In the genomic region with DNA sequence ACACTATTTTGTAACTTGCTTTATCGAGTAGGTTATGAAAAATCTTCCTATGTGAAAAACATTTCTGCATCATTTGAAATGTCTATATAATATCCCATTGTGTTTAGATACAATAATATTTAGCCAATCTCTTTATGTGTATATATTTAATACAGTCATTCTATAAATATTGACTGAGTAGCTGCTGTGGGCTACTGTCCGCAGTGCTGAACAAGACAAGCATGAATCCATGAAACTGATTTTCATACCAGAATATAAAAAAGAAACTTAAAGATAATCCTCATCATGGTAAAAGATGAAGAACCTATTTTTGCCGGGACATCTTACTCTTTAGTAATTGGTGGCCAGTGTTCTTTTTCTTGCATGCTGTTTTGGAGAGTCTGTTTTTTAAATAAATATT, we compare ENCODE assay signal across 27 cellular contexts. TPM values are rescaled to one million over a fixed set of nuclear protein-coding genes. Genes with fewer than 3 reads are reported as not detected.
A peak's percentile ranks its signal among the peaks of the same experiment; 100 is the strongest.
DNase-seq lines count a peak whose midpoint lies in the region; ATAC-seq, FAIRE-seq and TF ChIP-seq lines count a peak whose summit lies in the region.
"Had no signal": no experiment of that assay in that cellular context is flagged by ENCODE, and none has a peak within 500 bp of the region (broad histone marks: within the 10 kb centered on the region; RNA-seq: fewer than 3 reads in every experiment).

No MANE protein-coding gene starts in this region.

- H3K4me2 ChIP-seq in HepG2 (ENCODE audit: low read depth, low read length) = no peak overlapping the region

- H3K36me3 ChIP-seq in HepG2 (replicated peaks in 1 of 2; ENCODE audit: control insufficient read depth in 1 of 2, insufficient read depth in 2 of 2, low read length in 2 of 2) = peaks cover 0 to 10% of the 10 kb centered on the region in 2 experiments; a peak in 3 of 5 replicates
- H3K36me3 ChIP-seq: BE2C had no signal

- peaks cover 42% of the 10 kb centered on the region for H3K4me1 ChIP-seq in HepG2 (ENCODE audit: insufficient read depth, low read length)
- H3K4me1 ChIP-seq: BE2C had no signal

- H3K4me1 Mint-ChIP-seq in stimulated activated effector memory CD8-positive, alpha-beta T cell treated with anti-CD3 and anti-CD28 coated beads, Interleukin-12 subunit alpha, Interleukin-12 subunit beta, amount 100 ng/mL, for 72 hours = peaks cover 9% of the 10 kb centered on the region

- no peak overlapping the region for H2AFZ ChIP-seq in HepG2 (ENCODE audit: low read length)

- intact Hi-C loops in HepG2 (cut with micrococcal nuclease; ENCODE audit: unreplicated experiment) = no loop called here

- H3K9ac ChIP-seq in HepG2 (ENCODE audit: insufficient read depth, low read depth, low read length) = no peak overlapping the region

- DNase-seq in DMS53 (lab: John Stamatoyannopoulos, UW) (peak; percentile 46), DMS53 treated with DMSO at 0.1 percent for 48 hours (lab: John Stamatoyannopoulos, UW; ENCODE audit: unreplicated experiment) (no peak), LNCaP clone FGC (ENCODE audit: low read depth) (peak; percentile 27), HepG2 (ENCODE audit: low spot score) (no peak), NCI-H774 (lab: John Stamatoyannopoulos, UW) (no peak), cerebellar nuclear complex (lab: John Stamatoyannopoulos, UW) (no peak)
- DNase-seq in stimulated activated effector memory CD8-positive, alpha-beta T cell treated with anti-CD3 and anti-CD28 coated beads, Interleukin-12 subunit alpha, Interleukin-12 subunit beta, amount 100 ng/mL, for 72 hours (ENCODE audit: low spot score in 2 of 2) = no peak
- DNase-seq: ACHN; BE2C; CD8-positive, alpha-beta memory T cell; DMS153; Karpas-422; MV-4-11; NCI-H1105; NCI-H146; NCI-H1930; NCI-H2107; NCI-H446 treated with DMSO at 0.1 percent for 48 hours; NCI-H526; SHP77 treated with DMSO at 0.1 percent for 48 hours; SW 1271 had no signal

- WGBS in HepG2 (ENCODE audit: low lambda C conversion rate) = 95% methylated on average over 3 of the region's 3 CpGs

- no peak for TF ChIP-seq EP300 in HepG2 (IDR thresholded peaks at IDR 0.05; ENCODE audit: low read depth in 2 of 2, low read length in 2 of 2)
- no peak for TF ChIP-seq EP300 in HepG2 (CRISPR knock-in tag; IDR thresholded peaks at IDR 0.05; ENCODE audit: borderline replicate concordance)

- no peak overlapping the region for H3K27ac ChIP-seq in HepG2 (ENCODE audit: extremely low read length, insufficient read depth, low read length)
- H3K27ac ChIP-seq: 22Rv1, HL-60, Peyer's patch had no signal

- H3K9me3 ChIP-seq in HepG2 (ENCODE audit: low read length) = no peaks in the 10 kb centered on the region
- H3K9me3 ChIP-seq: BE2C, Peyer's patch had no signal

- peaks cover 36% of the 10 kb centered on the region for H3K36me3 Mint-ChIP-seq in stimulated activated effector memory CD8-positive, alpha-beta T cell treated with anti-CD3 and anti-CD28 coated beads, Interleukin-12 subunit alpha, Interleukin-12 subunit beta, amount 100 ng/mL, for 72 hours

- peaks cover 9% of the 10 kb centered on the region for H3K79me2 ChIP-seq in HepG2 (ENCODE audit: insufficient read depth, low read length)

- H4K20me1 ChIP-seq in HepG2 (ENCODE audit: insufficient read depth, low read length) = no peaks in the 10 kb centered on the region

- in situ Hi-C loops in HepG2 (cut with HindIII; ENCODE audit: extremely low pct_ligation_motif_present, low pct_unique_long_range_greater_than_20kb) = no loop called here

- H3K4me3 Mint-ChIP-seq in stimulated activated effector memory CD8-positive, alpha-beta T cell treated with anti-CD3 and anti-CD28 coated beads, Interleukin-12 subunit alpha, Interleukin-12 subunit beta, amount 100 ng/mL, for 72 hours = no peak overlapping the region
- H3K4me3 Mint-ChIP-seq: CD14-positive monocyte had no signal

- POLR2A ChIA-PET in HepG2 (lab: Yijun Ruan, JAX) = no interaction called here

- no peaks in the 10 kb centered on the region for H3K27me3 ChIP-seq in HepG2 (ENCODE audit: control insufficient read depth in 1 of 2, insufficient read depth in 2 of 2, low read length in 2 of 2)
- H3K27me3 ChIP-seq: BE2C, Peyer's patch had no signal

- BruUV-seq in HepG2 (replicated peaks; lab: Mats Ljungman, UMichigan) = TSS peak; percentile 49

- ATAC-seq in HepG2 = no peak
- no peak for ATAC-seq in stimulated activated effector memory CD8-positive, alpha-beta T cell treated with anti-CD3 and anti-CD28 coated beads, Interleukin-12 subunit alpha, Interleukin-12 subunit beta, amount 100 ng/mL, for 72 hours
- ATAC-seq: HCT116 had no signal

- TF ChIP-seq RAD21 in HepG2 (CRISPR knock-in tag; IDR thresholded peaks at IDR 0.05) = no peak

- CTCF ChIA-PET in HepG2 (lab: Yijun Ruan, JAX; ENCODE audit: low intra/inter-chr PET ratio, low total read pairs) = no interaction called here

- no peak for TF ChIP-seq POLR2A in HepG2 (IDR thresholded peaks at IDR 0.05; ENCODE audit: insufficient read depth in 1 of 2, low read depth in 2 of 2, low read length in 2 of 2)

- FAIRE-seq in HepG2 (lab: Jason Lieb, UNC) = no peak
- FAIRE-seq: G401.6 had no signal

- TF ChIP-seq CTCF in LNCaP clone FGC (IDR thresholded peaks at IDR 0.05; ENCODE audit: control insufficient read depth, extremely low read depth, insufficient read depth) = no peak
- TF ChIP-seq CTCF in HepG2 (CRISPR knock-in tag; IDR thresholded peaks at IDR 0.05) = no peak

- no peak overlapping the region for H3K27ac Mint-ChIP-seq in stimulated activated effector memory CD8-positive, alpha-beta T cell treated with anti-CD3 and anti-CD28 coated beads, Interleukin-12 subunit alpha, Interleukin-12 subunit beta, amount 100 ng/mL, for 72 hours
- H3K27ac Mint-ChIP-seq: CD14-positive monocyte; CD8-positive, alpha-beta memory T cell had no signal

- no peak overlapping the region for H3K4me3 ChIP-seq in LNCaP clone FGC (ENCODE audit: low read depth, low read length)
- H3K4me3 ChIP-seq in HepG2 (replicated peaks in 1 of 3; ENCODE audit: insufficient read depth in 1 of 3, low read depth in 2 of 3, low read length in 3 of 3) = no peak overlapping the region

- no peaks in the 10 kb centered on the region for H3K9me3 Mint-ChIP-seq in stimulated activated effector memory CD8-positive, alpha-beta T cell treated with anti-CD3 and anti-CD28 coated beads, Interleukin-12 subunit alpha, Interleukin-12 subunit beta, amount 100 ng/mL, for 72 hours
- H3K9me3 Mint-ChIP-seq: CD8-positive, alpha-beta memory T cell had no signal

TF ChIP-seq in HepG2, 621 proteins besides CTCF, POLR2A, EP300 and RAD21:
- TF ChIP-seq ZNF839 (CRISPR knock-in tag; IDR thresholded peaks at IDR 0.05; ENCODE audit: borderline replicate concordance) = no peak
- TF ChIP-seq, protein P1, sequence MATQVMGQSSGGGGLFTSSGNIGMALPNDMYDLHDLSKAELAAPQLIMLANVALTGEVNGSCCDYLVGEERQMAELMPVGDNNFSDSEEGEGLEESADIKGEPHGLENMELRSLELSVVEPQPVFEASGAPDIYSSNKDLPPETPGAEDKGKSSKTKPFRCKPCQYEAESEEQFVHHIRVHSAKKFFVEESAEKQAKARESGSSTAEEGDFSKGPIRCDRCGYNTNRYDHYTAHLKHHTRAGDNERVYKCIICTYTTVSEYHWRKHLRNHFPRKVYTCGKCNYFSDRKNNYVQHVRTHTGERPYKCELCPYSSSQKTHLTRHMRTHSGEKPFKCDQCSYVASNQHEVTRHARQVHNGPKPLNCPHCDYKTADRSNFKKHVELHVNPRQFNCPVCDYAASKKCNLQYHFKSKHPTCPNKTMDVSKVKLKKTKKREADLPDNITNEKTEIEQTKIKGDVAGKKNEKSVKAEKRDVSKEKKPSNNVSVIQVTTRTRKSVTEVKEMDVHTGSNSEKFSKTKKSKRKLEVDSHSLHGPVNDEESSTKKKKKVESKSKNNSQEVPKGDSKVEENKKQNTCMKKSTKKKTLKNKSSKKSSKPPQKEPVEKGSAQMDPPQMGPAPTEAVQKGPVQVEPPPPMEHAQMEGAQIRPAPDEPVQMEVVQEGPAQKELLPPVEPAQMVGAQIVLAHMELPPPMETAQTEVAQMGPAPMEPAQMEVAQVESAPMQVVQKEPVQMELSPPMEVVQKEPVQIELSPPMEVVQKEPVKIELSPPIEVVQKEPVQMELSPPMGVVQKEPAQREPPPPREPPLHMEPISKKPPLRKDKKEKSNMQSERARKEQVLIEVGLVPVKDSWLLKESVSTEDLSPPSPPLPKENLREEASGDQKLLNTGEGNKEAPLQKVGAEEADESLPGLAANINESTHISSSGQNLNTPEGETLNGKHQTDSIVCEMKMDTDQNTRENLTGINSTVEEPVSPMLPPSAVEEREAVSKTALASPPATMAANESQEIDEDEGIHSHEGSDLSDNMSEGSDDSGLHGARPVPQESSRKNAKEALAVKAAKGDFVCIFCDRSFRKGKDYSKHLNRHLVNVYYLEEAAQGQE (IDR thresholded peaks at IDR 0.05; ENCODE audit: borderline replicate concordance in 1 of 2, low read depth in 1 of 2, low read length in 2 of 2) = peak in 1 of 2 experiments; percentile 84; a peak in 1 of 4 replicates

RNA-seq across cellular contexts. Expression of a gene that starts 3.6 kb away (rescaled TPM):
- total RNA-seq in HepG2 (2016; rRNA removed; fragmentation: Illumina TruSeq; extraction: Trizol) = 24.7 and 32.0 TPM in 2 replicates
- 25.2 and 27.4 TPM in 2 replicates for total RNA-seq in HepG2 (2016; cell fraction: cytosol; rRNA removed; fragmentation: Illumina TruSeq; extraction: Trizol; ENCODE audit: low read depth)
- total RNA-seq in HepG2 (2016; cell fraction: insoluble cytoplasmic fraction; rRNA removed; fragmentation: Illumina TruSeq; extraction: Trizol) = 25.2 and 26.2 TPM in 2 replicates
- total RNA-seq in HepG2 (2016; cell fraction: membrane; rRNA removed; fragmentation: Illumina TruSeq; extraction: Trizol) = 42.1 and 44.8 TPM in 2 replicates
- 16.8 and 21.1 TPM in 2 replicates for total RNA-seq in HepG2 (2016; cell fraction: nucleus; rRNA removed; fragmentation: Illumina TruSeq; extraction: Trizol)
- 16.6 and 18.2 TPM in 2 replicates for polyA plus RNA-seq in HepG2 (2011; rRNA removed)
- polyA plus RNA-seq in HepG2 (2011; cell fraction: cytosol; rRNA removed) = 14.0 and 14.5 TPM in 2 replicates
- 11.7 and 12.6 TPM in 2 replicates for polyA plus RNA-seq in HepG2 (2011; cell fraction: nucleus; rRNA removed)
- polyA plus RNA-seq in HepG2 (2012) = 20.9 and 22.5 TPM in 2 replicates
- polyA plus RNA-seq in HepG2 (2016; cell fraction: cytosol; fragmentation: Illumina TruSeq; extraction: Trizol; ENCODE audit: low read depth) = 26.1 and 26.5 TPM in 2 replicates
- 15.3 and 15.6 TPM in 2 replicates for polyA plus RNA-seq in HepG2 (2016; cell fraction: insoluble cytoplasmic fraction; fragmentation: Illumina TruSeq; extraction: Trizol; ENCODE audit: low read depth)
- 29.1 and 30.3 TPM in 2 replicates for polyA plus RNA-seq in HepG2 (2016; cell fraction: membrane; fragmentation: Illumina TruSeq; extraction: Trizol; ENCODE audit: low read depth)
- polyA plus RNA-seq in HepG2 (2016; cell fraction: nucleus; fragmentation: Illumina TruSeq; extraction: Trizol; ENCODE audit: insufficient read depth, low read depth) = 21.2 and 21.4 TPM in 2 replicates
- 7.8 and 47.2 TPM in 2 replicates for polyA minus RNA-seq in HepG2 (2011; rRNA and poly(A)+ RNA removed; ENCODE audit: low replicate concordance)
- polyA minus RNA-seq in HepG2 (2011; cell fraction: cytosol; rRNA and poly(A)+ RNA removed) = 23.7 and 30.1 TPM in 2 replicates
- 30.8 and 34.2 TPM in 2 replicates for polyA minus RNA-seq in HepG2 (2011; cell fraction: nucleus; rRNA and poly(A)+ RNA removed)

Comparison
In these comparisons a context has a peak if more than half of its experiments do, and no peak if none do; other contexts are left out.
1. DNase-seq: peak in DMS53 (single experiment) and LNCaP clone FGC (single experiment); none in DMS53 treated with DMSO at 0.1 percent for 48 hours (single experiment), HepG2 (single experiment), stimulated activated effector memory CD8-positive, alpha-beta T cell treated with anti-CD3 and anti-CD28 coated beads, Interleukin-12 subunit alpha, Interleukin-12 subunit beta, amount 100 ng/mL, for 72 hours (0 of 2), NCI-H774 (single experiment) and cerebellar nuclear complex (0 of 2).